Comparison of ENCODE assay signal across 1 cellular context in the genomic region with DNA sequence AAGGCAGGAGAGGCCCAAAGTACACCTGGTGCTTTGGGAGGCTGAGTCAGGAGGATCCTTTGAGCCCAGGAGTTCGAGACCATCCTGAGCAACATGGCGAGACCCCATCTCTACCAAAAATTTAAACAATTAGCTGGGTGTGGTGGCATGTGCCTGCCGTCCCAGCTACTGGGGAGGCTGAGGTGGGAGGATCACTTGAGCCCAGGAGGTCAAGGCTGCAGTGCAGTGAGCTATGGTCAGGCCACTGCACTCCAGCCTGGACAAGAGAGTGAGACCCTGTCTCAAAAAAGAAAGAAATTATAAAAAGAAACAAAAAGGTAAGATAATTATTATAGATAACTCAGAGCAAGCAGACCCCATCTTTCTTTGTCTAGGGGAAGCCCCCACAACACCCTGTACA.
TF ChIP-seq lines count a peak whose summit lies in the region.

No MANE protein-coding gene starts in this region.

TF ChIP-seq in HCT116, 20 proteins besides CTCF, POLR2A, EP300 and RAD21 (continued from another document):
- TF ChIP-seq, protein P1, sequence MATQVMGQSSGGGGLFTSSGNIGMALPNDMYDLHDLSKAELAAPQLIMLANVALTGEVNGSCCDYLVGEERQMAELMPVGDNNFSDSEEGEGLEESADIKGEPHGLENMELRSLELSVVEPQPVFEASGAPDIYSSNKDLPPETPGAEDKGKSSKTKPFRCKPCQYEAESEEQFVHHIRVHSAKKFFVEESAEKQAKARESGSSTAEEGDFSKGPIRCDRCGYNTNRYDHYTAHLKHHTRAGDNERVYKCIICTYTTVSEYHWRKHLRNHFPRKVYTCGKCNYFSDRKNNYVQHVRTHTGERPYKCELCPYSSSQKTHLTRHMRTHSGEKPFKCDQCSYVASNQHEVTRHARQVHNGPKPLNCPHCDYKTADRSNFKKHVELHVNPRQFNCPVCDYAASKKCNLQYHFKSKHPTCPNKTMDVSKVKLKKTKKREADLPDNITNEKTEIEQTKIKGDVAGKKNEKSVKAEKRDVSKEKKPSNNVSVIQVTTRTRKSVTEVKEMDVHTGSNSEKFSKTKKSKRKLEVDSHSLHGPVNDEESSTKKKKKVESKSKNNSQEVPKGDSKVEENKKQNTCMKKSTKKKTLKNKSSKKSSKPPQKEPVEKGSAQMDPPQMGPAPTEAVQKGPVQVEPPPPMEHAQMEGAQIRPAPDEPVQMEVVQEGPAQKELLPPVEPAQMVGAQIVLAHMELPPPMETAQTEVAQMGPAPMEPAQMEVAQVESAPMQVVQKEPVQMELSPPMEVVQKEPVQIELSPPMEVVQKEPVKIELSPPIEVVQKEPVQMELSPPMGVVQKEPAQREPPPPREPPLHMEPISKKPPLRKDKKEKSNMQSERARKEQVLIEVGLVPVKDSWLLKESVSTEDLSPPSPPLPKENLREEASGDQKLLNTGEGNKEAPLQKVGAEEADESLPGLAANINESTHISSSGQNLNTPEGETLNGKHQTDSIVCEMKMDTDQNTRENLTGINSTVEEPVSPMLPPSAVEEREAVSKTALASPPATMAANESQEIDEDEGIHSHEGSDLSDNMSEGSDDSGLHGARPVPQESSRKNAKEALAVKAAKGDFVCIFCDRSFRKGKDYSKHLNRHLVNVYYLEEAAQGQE (IDR thresholded peaks at IDR 0.05; ENCODE audit: low read depth) = no peak
- TF ChIP-seq FOSL1 (IDR thresholded peaks at IDR 0.05; ENCODE audit: low read depth) = no peak
- TF ChIP-seq EZH2 (IDR thresholded peaks at IDR 0.05) = no peak
- no peak for TF ChIP-seq CEBPB (IDR thresholded peaks at IDR 0.05; ENCODE audit: low read depth)
- TF ChIP-seq ZNF274 (IDR thresholded peaks at IDR 0.05; ENCODE audit: low read depth, low read length) = no peak
- no peak for TF ChIP-seq ZFX (IDR thresholded peaks at IDR 0.05)
- no peak for TF ChIP-seq EGR1 (IDR thresholded peaks at IDR 0.05; ENCODE audit: low read depth)
- TF ChIP-seq SP1 (IDR thresholded peaks at IDR 0.05; ENCODE audit: low read depth) = no peak
- no peak for TF ChIP-seq ZBTB33 (IDR thresholded peaks at IDR 0.05; ENCODE audit: extremely low read depth, insufficient replicate concordance, low read length)
TF ChIP-seq in HCT116: peak in this region for 0.
